ENCODE assay signal across 8 cellular contexts in genomic region chr17:7214300-7215135, GRCh38. TPM values are rescaled to one million over a fixed set of nuclear protein-coding genes. Genes with fewer than 3 reads are reported as not detected.
A peak's percentile ranks its signal among the peaks of the same experiment; 100 is the strongest.
DNase-seq lines count a peak whose midpoint lies in the region; ATAC-seq, FAIRE-seq and TF ChIP-seq lines count a peak whose summit lies in the region.

No MANE protein-coding gene starts in this region.

- H3K4me3 Mint-ChIP-seq in immature natural killer cell = peak overlapping the region; percentile 82 to 90 (median 87)

- no peaks in the 10 kb centered on the region for H3K9me3 Mint-ChIP-seq in immature natural killer cell

- DNase-seq in AG04450 (ENCODE audit: low read depth, low spot score) = peak; percentile 89
- peak; percentile 95 for DNase-seq in NCI-H2227 treated with DMSO at 0.1 percent for 48 hours (lab: John Stamatoyannopoulos, UW)
- peak; percentile 90 for DNase-seq in bronchial epithelial cell (ENCODE audit: low read depth)
- DNase-seq in immature natural killer cell = peak; percentile 97
- peak; percentile 92 for DNase-seq in smooth muscle cell of the brain vasculature (ENCODE audit: low read depth, low spot score)

- H3K4me1 Mint-ChIP-seq in immature natural killer cell = peaks cover 37 to 40% of the 10 kb centered on the region in 2 donors

- FAIRE-seq in bronchial epithelial cell (lab: Jason Lieb, UNC) = peak; percentile 98

- peak overlapping the region; percentile 77 for H3K27ac ChIP-seq in AG04450 (ENCODE audit: low read depth, low read length)

- peaks cover 18 to 24% (median 19%) of the 10 kb centered on the region in 3 donors for H3K27me3 Mint-ChIP-seq in immature natural killer cell (ENCODE audit: low read depth in 3 of 3)

- no peaks in the 10 kb centered on the region for H3K36me3 Mint-ChIP-seq in immature natural killer cell

- POLR2A ChIA-PET in AG04450 (lab: Yijun Ruan, JAX) = interaction anchor here (1.0 to 1.3 kb wide), 3 partner anchors 20 to 115 kb away, joined by 3 to 4 read pairs (median 3); partner anchors contain the start of genes DVL2 and NEURL4

- H3K9me3 ChIP-seq in AG04450 (ENCODE audit: control insufficient read depth, insufficient read depth, low read length) = no peaks in the 10 kb centered on the region

- TF ChIP-seq CTCF in AG04450 (IDR thresholded peaks at IDR 0.05; ENCODE audit: low read depth, low read length) (peak; percentile 63), WI38 (IDR thresholded peaks at IDR 0.05; ENCODE audit: low read depth, low read length) (peak; percentile 51), bronchial epithelial cell (IDR thresholded peaks at IDR 0.05; ENCODE audit: insufficient read depth, low read length, severe bottlenecking) (peak; percentile 81)

- H3K27ac Mint-ChIP-seq in immature natural killer cell = peak overlapping the region; percentile 84 to 97 (median 96)

- ATAC-seq in GM18907 (IDR thresholded peaks at IDR 0.05; ENCODE audit: unreplicated experiment) = peak; percentile 78
- ATAC-seq in HG03175 (IDR thresholded peaks at IDR 0.05; ENCODE audit: unreplicated experiment) = peak; percentile 76

- no peaks in the 10 kb centered on the region for H3K36me3 ChIP-seq in bronchial epithelial cell (ENCODE audit: control insufficient read depth, insufficient read depth, low read length)

- peak overlapping the region; percentile 58 for H3K4me3 ChIP-seq in AG04450 (ENCODE audit: low read depth, low read length)
- peak overlapping the region; percentile 54 for H3K4me3 ChIP-seq in WI38 (ENCODE audit: low read depth, low read length)
- peak overlapping the region; percentile 31 for H3K4me3 ChIP-seq in bronchial epithelial cell (ENCODE audit: low read depth, low read length)

- CTCF ChIA-PET in AG04450 (lab: Charles Lee) = interaction anchor here (0.5 to 1.7 kb wide), 6 partner anchors 8 to 195 kb away, joined by 3 to 20 read pairs (median 4); partner anchors contain the start of genes SLC16A11 and SLC2A4

- H3K27me3 ChIP-seq in AG04450 (ENCODE audit: control insufficient read depth, insufficient read depth, low read length) (no peaks in the 10 kb centered on the region), bronchial epithelial cell (ENCODE audit: control insufficient read depth, insufficient read depth, low read length) (no peaks in the 10 kb centered on the region)

RNA-seq across cellular contexts. Expression of gene DLG4, which starts 5.1 kb away (rescaled TPM):
- polyA plus RNA-seq in AG04450 (2011; rRNA removed) (10.2 and 11.6 TPM in 2 replicates), immature natural killer cell (under 1 TPM in 1 of 3 donors, not detected in 2; 0.36 TPM)
- 15.2 and 19.5 TPM in 2 replicates for polyA minus RNA-seq in AG04450 (2011; rRNA and poly(A)+ RNA removed)
- total RNA-seq in bronchial epithelial cell = 1.8 and 1.9 TPM in 2 replicates

RNA-seq across cellular contexts. Expression of gene ACADVL, which starts 5.2 kb away (rescaled TPM):
- 217 and 262 TPM in 2 replicates for polyA plus RNA-seq in AG04450 (2011; rRNA removed)
- 169 and 241 TPM in 2 replicates for polyA minus RNA-seq in AG04450 (2011; rRNA and poly(A)+ RNA removed)
- total RNA-seq in bronchial epithelial cell = 216 and 277 TPM in 2 replicates
- polyA plus RNA-seq in immature natural killer cell = 100 to 1,000 TPM; 138 to 180 (median 141) TPM

RNA-seq across cellular contexts. Expression of gene DVL2, which starts 19.8 kb away (rescaled TPM):
- polyA plus RNA-seq in AG04450 (2011; rRNA removed) (5.1 and 8.2 TPM in 2 replicates), immature natural killer cell (10 to 100 TPM; 19.4 to 28.5 (median 25.2) TPM)
- polyA minus RNA-seq in AG04450 (2011; rRNA and poly(A)+ RNA removed) = 23.9 and 29.6 TPM in 2 replicates
- total RNA-seq in bronchial epithelial cell = 52.1 and 55.3 TPM in 2 replicates

RNA-seq across cellular contexts. Expression of gene PHF23, which starts 24.7 kb away (rescaled TPM):
- polyA plus RNA-seq in AG04450 (2011; rRNA removed) (56.3 and 58.7 TPM in 2 replicates), immature natural killer cell (10 to 100 TPM; 11.9 to 41.4 (median 17.7) TPM)
- polyA minus RNA-seq in AG04450 (2011; rRNA and poly(A)+ RNA removed) = 58.1 and 72.8 TPM in 2 replicates
- 27.4 and 34.9 TPM in 2 replicates for total RNA-seq in bronchial epithelial cell

RNA-seq across cellular contexts. Expression of gene GABARAP, which starts 27.7 kb away (rescaled TPM):
- polyA plus RNA-seq in AG04450 (2011; rRNA removed) (929 and 984 TPM in 2 replicates), immature natural killer cell (100 to 1,000 TPM; 764 to 982 (median 905) TPM)
- polyA minus RNA-seq in AG04450 (2011; rRNA and poly(A)+ RNA removed) = 405 and 431 TPM in 2 replicates
- total RNA-seq in bronchial epithelial cell = 50.8 and 64.3 TPM in 2 replicates

Comparison
In these comparisons a context has a peak if more than half of its experiments do, and no peak if none do; other contexts are left out.
1. Peak in every context shown above with its lines: DNase-seq, ATAC-seq, H3K4me3 ChIP-seq and H3K27ac ChIP-seq.